In the genomic region with DNA sequence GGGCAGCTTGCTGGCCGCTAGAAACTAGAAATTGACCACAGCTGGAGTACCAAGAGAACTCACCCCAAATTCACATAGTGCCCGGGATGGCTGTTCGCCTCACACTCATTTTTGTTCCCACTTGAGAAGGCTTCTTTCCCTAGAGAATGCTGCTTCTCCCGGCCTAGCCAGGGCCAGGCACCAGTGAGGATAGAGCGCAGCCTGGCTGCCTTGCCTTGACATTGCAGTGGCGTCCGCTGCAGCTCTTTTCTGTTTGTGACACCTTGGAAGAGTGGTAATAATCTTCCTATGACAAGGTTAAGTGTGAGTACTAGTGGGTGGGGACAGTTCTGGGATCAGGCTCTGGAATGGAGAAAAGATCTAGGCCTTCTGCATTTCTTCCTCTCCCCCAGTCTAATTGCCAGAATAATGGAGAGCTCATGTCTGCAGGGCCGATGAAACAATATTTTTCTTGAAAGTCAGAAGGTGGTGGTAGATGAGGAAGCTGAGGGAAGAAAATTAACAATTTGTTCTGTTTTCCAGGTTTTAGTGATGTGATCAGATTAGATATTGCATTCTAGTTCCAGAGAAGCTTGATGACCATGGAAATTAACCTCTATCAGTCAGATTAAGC, we compare ENCODE assay signal across 1 cellular context.
TF ChIP-seq lines count a peak whose summit lies in the region.

No MANE protein-coding gene starts in this region.

TF ChIP-seq in HepG2, 621 proteins besides CTCF, POLR2A, EP300 and RAD21 (continues in another document):
- TF ChIP-seq ZNF180 (CRISPR knock-in tag; IDR thresholded peaks at IDR 0.05; ENCODE audit: borderline replicate concordance, low read depth) (no peak), SOX13 (IDR thresholded peaks at IDR 0.05) (peak; percentile 6; the same call in 1 of the 2 replicates), SOX13 (CRISPR knock-in tag; conservative IDR thresholded peaks at IDR 0.05 in 1 of 2, IDR thresholded peaks at IDR 0.05 in 1 of 2) (no peak; a peak in 1 of 4 replicates), ATF2 (CRISPR knock-in tag; IDR thresholded peaks at IDR 0.05) (peak; percentile 12; the same call in 1 of the 2 replicates), ZBTB7A (CRISPR knock-in tag; IDR thresholded peaks at IDR 0.05) (no peak), CCAR2 (optimal IDR thresholded peaks at IDR 0.05; ENCODE audit: low read depth, low read length) (no peak), ZFP36L1 (CRISPR knock-in tag; IDR thresholded peaks at IDR 0.05) (no peak), SIN3B (IDR thresholded peaks at IDR 0.05; ENCODE audit: low read length) (peak; percentile 20; the same call in 1 of the 2 replicates), ZFYVE20 (CRISPR knock-in tag; IDR thresholded peaks at IDR 0.05; ENCODE audit: borderline replicate concordance, low read depth) (no peak), ZNF550 (CRISPR knock-in tag; IDR thresholded peaks at IDR 0.05; ENCODE audit: borderline replicate concordance) (0 out of 2 replicates have a peak, but pooled peaks have one; percentile 80), SMAD9 (CRISPR knock-in tag; IDR thresholded peaks at IDR 0.05) (no peak), ARHGAP35 (CRISPR knock-in tag; IDR thresholded peaks at IDR 0.05; ENCODE audit: borderline replicate concordance) (no peak; the same call in 1 of the 2 replicates), MLX (CRISPR knock-in tag; IDR thresholded peaks at IDR 0.05) (no peak), NR2C2 (CRISPR knock-in tag; IDR thresholded peaks at IDR 0.05; ENCODE audit: borderline replicate concordance) (peak; percentile 56; the same call in 1 of the 2 replicates), LCORL (IDR thresholded peaks at IDR 0.05) (no peak), LCORL (CRISPR knock-in tag; IDR thresholded peaks at IDR 0.05) (0 out of 2 replicates have a peak, but pooled peaks have one; percentile 34), SNRNP70 (IDR thresholded peaks at IDR 0.05; ENCODE audit: low read depth, low read length) (no peak), ZNF275 (CRISPR knock-in tag; IDR thresholded peaks at IDR 0.05; ENCODE audit: borderline replicate concordance) (peak; percentile 17; the same call in 1 of the 2 replicates), IKZF5 (CRISPR knock-in tag; IDR thresholded peaks at IDR 0.05) (no peak), NR2F6 (IDR thresholded peaks at IDR 0.05) (0 out of 2 replicates have a peak, but pooled peaks have one; percentile 31), NR2F6 (CRISPR knock-in tag; IDR thresholded peaks at IDR 0.05) (no peak), THAP9 (CRISPR knock-in tag; IDR thresholded peaks at IDR 0.05; ENCODE audit: borderline replicate concordance) (no peak), ZNF512 (CRISPR knock-in tag; IDR thresholded peaks at IDR 0.05) (no peak), ZNF576 (CRISPR knock-in tag; IDR thresholded peaks at IDR 0.05) (no peak), ZNF3 (CRISPR knock-in tag; IDR thresholded peaks at IDR 0.05) (0 out of 2 replicates have a peak, but pooled peaks have one; percentile 30), BRCA1 (CRISPR knock-in tag; IDR thresholded peaks at IDR 0.05) (no peak), NFE2L2 (IDR thresholded peaks at IDR 0.05; ENCODE audit: low read length) (0 out of 2 replicates have a peak, but pooled peaks have one; percentile 12), CC2D1A (CRISPR knock-in tag; IDR thresholded peaks at IDR 0.05) (no peak), POGZ (CRISPR knock-in tag; IDR thresholded peaks at IDR 0.05) (0 out of 2 replicates have a peak, but pooled peaks have one; percentile 33), CHCHD3 (CRISPR knock-in tag; IDR thresholded peaks at IDR 0.05) (no peak), ARNTL (CRISPR knock-in tag; IDR thresholded peaks at IDR 0.05) (no peak), NFYC (CRISPR knock-in tag; IDR thresholded peaks at IDR 0.05) (no peak), SKI (IDR thresholded peaks at IDR 0.05; ENCODE audit: partially characterized antibody) (no peak), RXRB (CRISPR knock-in tag; IDR thresholded peaks at IDR 0.05; ENCODE audit: borderline replicate concordance) (peak; percentile 6; the same call in 1 of the 2 replicates), PHF21A (CRISPR knock-in tag; IDR thresholded peaks at IDR 0.05) (no peak), SALL1 (CRISPR knock-in tag; IDR thresholded peaks at IDR 0.05) (peak; percentile 11; the same call in 1 of the 2 replicates), DPF2 (CRISPR knock-in tag; IDR thresholded peaks at IDR 0.05; ENCODE audit: borderline replicate concordance, low read depth) (0 out of 2 replicates have a peak, but pooled peaks have one; percentile 6), ELF3 (CRISPR knock-in tag; IDR thresholded peaks at IDR 0.05) (peak; percentile 8; the same call in 1 of the 2 replicates), MAFF (IDR thresholded peaks at IDR 0.05; ENCODE audit: low read depth, low read length) (0 out of 2 replicates have a peak, but pooled peaks have one; percentile 2), ZSCAN30 (CRISPR knock-in tag; IDR thresholded peaks at IDR 0.05) (0 out of 2 replicates have a peak, but pooled peaks have one; percentile 35), HMGXB4 (CRISPR knock-in tag; IDR thresholded peaks at IDR 0.05; ENCODE audit: borderline replicate concordance in 1 of 2, low read depth in 1 of 2) (peak in 1 of 2 experiments; percentile 86; a peak in 3 of 4 replicates), THAP11 (CRISPR knock-in tag; IDR thresholded peaks at IDR 0.05) (no peak), ZNF792 (CRISPR knock-in tag; IDR thresholded peaks at IDR 0.05) (no peak), ZKSCAN5 (CRISPR knock-in tag; IDR thresholded peaks at IDR 0.05) (0 out of 2 replicates have a peak, but pooled peaks have one; percentile 38), ZNF549 (CRISPR knock-in tag; IDR thresholded peaks at IDR 0.05) (no peak), SOX6 (IDR thresholded peaks at IDR 0.05) (no peak), SOX6 (CRISPR knock-in tag; IDR thresholded peaks at IDR 0.05) (0 out of 2 replicates have a peak, but pooled peaks have one; percentile 1)
- TF ChIP-seq, protein P1, sequence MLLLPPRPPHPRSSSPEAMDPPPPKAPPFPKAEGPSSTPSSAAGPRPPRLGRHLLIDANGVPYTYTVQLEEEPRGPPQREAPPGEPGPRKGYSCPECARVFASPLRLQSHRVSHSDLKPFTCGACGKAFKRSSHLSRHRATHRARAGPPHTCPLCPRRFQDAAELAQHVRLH (CRISPR knock-in tag; IDR thresholded peaks at IDR 0.05; ENCODE audit: borderline replicate concordance, low read depth): peak; percentile 50; the same call in 1 of the 2 replicates
- TF ChIP-seq, protein P2, sequence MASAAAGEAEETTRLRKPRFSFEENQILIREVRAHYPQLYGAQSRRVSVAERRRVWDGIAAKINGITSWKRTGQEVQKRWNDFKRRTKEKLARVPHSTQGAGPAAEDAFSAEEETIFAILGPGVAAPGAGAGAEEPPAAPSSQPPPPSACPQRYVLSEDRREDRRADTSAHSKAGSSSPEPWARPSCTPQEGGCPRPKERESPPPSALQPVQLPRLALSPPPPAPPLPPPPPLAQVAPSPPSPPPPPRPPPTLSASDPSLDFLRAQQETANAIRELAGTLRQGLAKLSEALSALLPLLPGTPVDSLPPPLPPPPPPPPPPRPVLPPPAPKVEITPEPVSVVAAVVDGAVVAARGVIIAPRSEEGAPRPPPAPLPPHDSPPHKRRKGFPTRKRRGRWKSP (CRISPR knock-in tag; IDR thresholded peaks at IDR 0.05): peak; percentile 11; the same call in 1 of the 2 replicates
- TF ChIP-seq, protein P3, sequence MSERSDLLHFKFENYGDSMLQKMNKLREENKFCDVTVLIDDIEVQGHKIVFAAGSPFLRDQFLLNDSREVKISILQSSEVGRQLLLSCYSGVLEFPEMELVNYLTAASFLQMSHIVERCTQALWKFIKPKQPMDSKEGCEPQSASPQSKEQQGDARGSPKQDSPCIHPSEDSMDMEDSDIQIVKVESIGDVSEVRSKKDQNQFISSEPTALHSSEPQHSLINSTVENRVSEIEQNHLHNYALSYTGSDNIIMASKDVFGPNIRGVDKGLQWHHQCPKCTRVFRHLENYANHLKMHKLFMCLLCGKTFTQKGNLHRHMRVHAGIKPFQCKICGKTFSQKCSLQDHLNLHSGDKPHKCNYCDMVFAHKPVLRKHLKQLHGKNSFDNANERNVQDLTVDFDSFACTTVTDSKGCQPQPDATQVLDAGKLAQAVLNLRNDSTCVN (CRISPR knock-in tag; IDR thresholded peaks at IDR 0.05; ENCODE audit: borderline replicate concordance): peak; percentile 12; the same call in 1 of the 2 replicates
